ENCODE assay signal across 38 cellular contexts in genomic region chr9:136304456-136304855, GRCh38. TPM values are rescaled to one million over a fixed set of nuclear protein-coding genes. Genes with fewer than 3 reads are reported as not detected.
"Had no signal": no experiment of that assay in that cellular context is flagged by ENCODE, and none has a peak within 500 bp of the region (broad histone marks: within the 10 kb centered on the region; RNA-seq: fewer than 3 reads in every experiment).

No MANE protein-coding gene starts in this region.

- H3K27me3 Mint-ChIP-seq: activated naive CD8-positive, alpha-beta T cell treated with anti-CD3 and anti-CD28 coated beads for 36 hours; central memory CD8-positive, alpha-beta T cell had no signal

- H3K4me3 Mint-ChIP-seq: activated B cell treated with CpG ODN at 0.5 μM for 24 hours; activated CD4-positive, alpha-beta memory T cell treated with anti-CD3 and anti-CD28 coated beads for 36 hours; activated CD4-positive, alpha-beta T cell treated with anti-CD3 and anti-CD28 coated beads, Interleukin-2, amount 10 ng/mL, durations not matched to agents 24 days and 14 days; activated CD8-positive, alpha-beta T cell treated with anti-CD3 and anti-CD28 coated beads for 36 hours; activated naive CD4-positive, alpha-beta T cell treated with anti-CD3 and anti-CD28 coated beads for 36 hours; activated naive CD8-positive, alpha-beta T cell treated with anti-CD3 and anti-CD28 coated beads for 36 hours; activated T-cell treated with anti-CD3 and anti-CD28 coated beads, Interleukin-2, amount 50 U/mL, for 4 hours; activated T-cell treated with anti-CD3 and anti-CD28 coated beads, Interleukin-2, amount 50 U/mL, for 72 hours; activated T-helper 1 cell treated with anti-CD3 and anti-CD28 coated beads, Interleukin-12 subunit alpha, Interleukin-12 subunit beta, Interleukin-2, Interleukin-4 antibody, amounts not matched to agents 30 ng/mL and 10 ng/mL and 1 ng/mL, durations not matched to agents 14 hours and 24 hours and 36 hours; activated T-helper 17 cell treated with anti-CD3 and anti-CD28 coated beads, Interleukin-2, amount 50 U/mL, for 72 hours; central memory CD8-positive, alpha-beta T cell; T-helper 1 cell treated with Interleukin-12 subunit alpha and Interleukin-12 subunit beta and Interleukin-4 antibody, amounts not matched to agents 30 μg/mL and 1 μg/mL, for 36 hours; T-helper 2 cell treated with Interferon-gamma antibody and Interleukin-4, amounts not matched to agents 5 μg/mL and 100 μg/mL, for 36 hours had no signal

- H3K4me3 ChIP-seq: adrenal gland, body of pancreas, breast epithelium had no signal

- H3K9me3 ChIP-seq: adrenal gland, body of pancreas, breast epithelium had no signal

- H3K36me3 ChIP-seq: adrenal gland, brain microvascular endothelial cell, breast epithelium had no signal

- ATAC-seq: activated CD8-positive, alpha-beta T cell treated with anti-CD3 and anti-CD28 coated beads for 36 hours; activated naive CD4-positive, alpha-beta T cell treated with anti-CD3 and anti-CD28 coated beads, Interleukin-2, amount 50 U/mL, for 72 hours; activated T-cell treated with anti-CD3 and anti-CD28 coated beads, Interleukin-2, amount 50 U/mL, for 4 hours; activated T-cell treated with anti-CD3 and anti-CD28 coated beads, Interleukin-2, amount 50 U/mL, for 72 hours; activated T-helper 17 cell treated with anti-CD3 and anti-CD28 coated beads, Interleukin-2, amount 50 U/mL, for 72 hours; body of pancreas had no signal

- H3K27ac ChIP-seq: adrenal gland, body of pancreas, brain microvascular endothelial cell, breast epithelium, VCaP had no signal

- H3K4me1 ChIP-seq: adrenal gland, body of pancreas, breast epithelium had no signal

- H3K36me3 Mint-ChIP-seq: activated CD4-positive, alpha-beta memory T cell treated with anti-CD3 and anti-CD28 coated beads for 36 hours; activated naive CD4-positive, alpha-beta T cell treated with anti-CD3 and anti-CD28 coated beads, Interleukin-2, amount 50 U/mL, for 72 hours; activated naive CD8-positive, alpha-beta T cell treated with anti-CD3 and anti-CD28 coated beads for 36 hours had no signal

- DNase-seq: activated B cell treated with CpG ODN at 0.5 μM for 24 hours; activated CD4-positive, alpha-beta memory T cell treated with anti-CD3 and anti-CD28 coated beads for 36 hours; activated CD4-positive, alpha-beta T cell treated with anti-CD3 and anti-CD28 coated beads for 4 hours; activated CD4-positive, alpha-beta T cell treated with anti-CD3 and anti-CD28 coated beads, Interleukin-2, amount 10 ng/mL, durations not matched to agents 24 days and 14 days; activated CD4-positive, alpha-beta T cell treated with anti-CD3 and anti-CD28 coated beads, Interleukin-2, amount 50 U/mL, for 1 hour; activated CD4-positive, alpha-beta T cell treated with anti-CD3 and anti-CD28 coated beads, Interleukin-2, amount 50 U/mL, for 4 hours; activated CD4-positive, CD25-positive, alpha-beta regulatory T cell treated with anti-CD3 and anti-CD28 coated beads, Interleukin-2, amount 50 U/mL, for 72 hours; activated CD8-positive, alpha-beta memory T cell treated with anti-CD3 and anti-CD28 coated beads, Interleukin-2, amount 50 U/mL, for 4 hours; activated CD8-positive, alpha-beta T cell treated with anti-CD3 and anti-CD28 coated beads for 36 hours; activated effector memory CD4-positive, alpha-beta T cell treated with anti-CD3 and anti-CD28 coated beads, Interleukin-2, amount 50 U/mL, for 16 hours; activated gamma-delta T cell treated with Interleukin-2 at 50 U/mL for 16 hours; activated naive CD4-positive, alpha-beta T cell; activated naive CD4-positive, alpha-beta T cell treated with anti-CD3 and anti-CD28 coated beads for 36 hours; activated naive CD4-positive, alpha-beta T cell treated with anti-CD3 and anti-CD28 coated beads, Interleukin-2, amount 50 U/mL, for 16 hours; activated naive CD8-positive, alpha-beta T cell treated with anti-CD3 and anti-CD28 coated beads for 36 hours; activated T-cell treated with anti-CD3 and anti-CD28 coated beads for 4 hours; activated T-cell treated with anti-CD3 and anti-CD28 coated beads, Interleukin-2, amount 50 U/mL, for 1 hour; activated T-cell treated with anti-CD3 and anti-CD28 coated beads, Interleukin-2, amount 50 U/mL, for 4 hours; activated T-cell treated with anti-CD3 and anti-CD28 coated beads, Interleukin-2, amount 50 U/mL, for 72 hours; adrenal gland; amniotic stem cell; aorta; body of pancreas; brain microvascular endothelial cell; caudate nucleus; cerebellar nuclear complex; T-helper 1 cell; T-helper 2 cell; T-helper 9 cell had no signal

- H3K27me3 ChIP-seq: adrenal gland, body of pancreas, brain microvascular endothelial cell had no signal

- H3K4me1 Mint-ChIP-seq: activated T-helper 17 cell treated with anti-CD3 and anti-CD28 coated beads, Interleukin-2, amount 50 U/mL, for 72 hours; central memory CD8-positive, alpha-beta T cell had no signal

- H3K27ac Mint-ChIP-seq: activated B cell treated with CpG ODN at 0.5 μM for 24 hours; activated CD4-positive, alpha-beta memory T cell treated with anti-CD3 and anti-CD28 coated beads for 36 hours; activated CD4-positive, alpha-beta T cell treated with anti-CD3 and anti-CD28 coated beads, Interleukin-2, amount 10 ng/mL, durations not matched to agents 24 days and 14 days; activated CD8-positive, alpha-beta T cell treated with anti-CD3 and anti-CD28 coated beads for 36 hours; activated naive CD4-positive, alpha-beta T cell treated with anti-CD3 and anti-CD28 coated beads for 36 hours; activated naive CD4-positive, alpha-beta T cell treated with anti-CD3 and anti-CD28 coated beads, Interleukin-2, amount 50 U/mL, for 72 hours; activated naive CD8-positive, alpha-beta T cell treated with anti-CD3 and anti-CD28 coated beads for 36 hours; activated T-cell treated with anti-CD3 and anti-CD28 coated beads, Interleukin-2, amount 50 U/mL, for 72 hours; activated T-helper 1 cell treated with anti-CD3 and anti-CD28 coated beads, Interleukin-12 subunit alpha, Interleukin-12 subunit beta, Interleukin-2, Interleukin-4 antibody, amounts not matched to agents 30 ng/mL and 10 ng/mL and 1 ng/mL, durations not matched to agents 14 hours and 24 hours and 36 hours; activated T-helper 17 cell treated with anti-CD3 and anti-CD28 coated beads, Interleukin-2, amount 50 U/mL, for 72 hours; T-helper 1 cell treated with Interleukin-12 subunit alpha and Interleukin-12 subunit beta and Interleukin-4 antibody, amounts not matched to agents 30 μg/mL and 1 μg/mL, for 36 hours; T-helper 2 cell treated with Interferon-gamma antibody and Interleukin-4, amounts not matched to agents 5 μg/mL and 100 μg/mL, for 36 hours had no signal

- H3K9me3 Mint-ChIP-seq: activated B cell treated with CpG ODN at 0.5 μM for 24 hours; activated CD4-positive, alpha-beta memory T cell treated with anti-CD3 and anti-CD28 coated beads for 36 hours; activated CD4-positive, alpha-beta T cell treated with anti-CD3 and anti-CD28 coated beads, Interleukin-2, amount 10 ng/mL, durations not matched to agents 24 days and 14 days; activated CD8-positive, alpha-beta T cell treated with anti-CD3 and anti-CD28 coated beads for 36 hours; activated naive CD4-positive, alpha-beta T cell treated with anti-CD3 and anti-CD28 coated beads for 36 hours; activated naive CD4-positive, alpha-beta T cell treated with anti-CD3 and anti-CD28 coated beads, Interleukin-2, amount 50 U/mL, for 72 hours; activated naive CD8-positive, alpha-beta T cell treated with anti-CD3 and anti-CD28 coated beads for 36 hours; activated T-cell treated with anti-CD3 and anti-CD28 coated beads, Interleukin-2, amount 50 U/mL, for 4 hours; activated T-cell treated with anti-CD3 and anti-CD28 coated beads, Interleukin-2, amount 50 U/mL, for 72 hours; activated T-helper 1 cell treated with anti-CD3 and anti-CD28 coated beads, Interleukin-12 subunit alpha, Interleukin-12 subunit beta, Interleukin-2, Interleukin-4 antibody, amounts not matched to agents 30 ng/mL and 10 ng/mL and 1 ng/mL, durations not matched to agents 14 hours and 24 hours and 36 hours; activated T-helper 17 cell treated with anti-CD3 and anti-CD28 coated beads, Interleukin-2, amount 50 U/mL, for 72 hours; central memory CD8-positive, alpha-beta T cell; T-helper 1 cell treated with Interleukin-12 subunit alpha and Interleukin-12 subunit beta and Interleukin-4 antibody, amounts not matched to agents 30 μg/mL and 1 μg/mL, for 36 hours; T-helper 2 cell treated with Interferon-gamma antibody and Interleukin-4, amounts not matched to agents 5 μg/mL and 100 μg/mL, for 36 hours had no signal

RNA-seq across cellular contexts. Expression of gene CCDC187, which starts 0.6 kb away (rescaled TPM):
- total RNA-seq: activated CD4-positive, alpha-beta memory T cell treated with anti-CD3 and anti-CD28 coated beads for 36 hours; activated CD4-positive, alpha-beta T cell treated with anti-CD3 and anti-CD28 coated beads, Interleukin-2, amount 10 ng/mL, durations not matched to agents 24 days and 14 days; activated CD8-positive, alpha-beta memory T cell treated with anti-CD3 and anti-CD28 coated beads for 36 hours; activated naive CD4-positive, alpha-beta T cell treated with anti-CD3 and anti-CD28 coated beads for 36 hours; activated naive CD8-positive, alpha-beta T cell treated with anti-CD3 and anti-CD28 coated beads for 36 hours; activated T-cell treated with anti-CD3 and anti-CD28 coated beads, Interleukin-2, amount 50 U/mL, for 72 hours; activated T-helper 1 cell treated with anti-CD3 and anti-CD28 coated beads, Interleukin-12 subunit alpha, Interleukin-12 subunit beta, Interleukin-2, Interleukin-4 antibody, amounts not matched to agents 30 ng/mL and 10 ng/mL and 1 ng/mL, durations not matched to agents 14 hours and 24 hours and 36 hours; aorta; breast epithelium had no signal
- polyA plus RNA-seq: aorta had no signal
